Comparison of ENCODE assay signal across 15 cellular contexts in the genomic region with DNA sequence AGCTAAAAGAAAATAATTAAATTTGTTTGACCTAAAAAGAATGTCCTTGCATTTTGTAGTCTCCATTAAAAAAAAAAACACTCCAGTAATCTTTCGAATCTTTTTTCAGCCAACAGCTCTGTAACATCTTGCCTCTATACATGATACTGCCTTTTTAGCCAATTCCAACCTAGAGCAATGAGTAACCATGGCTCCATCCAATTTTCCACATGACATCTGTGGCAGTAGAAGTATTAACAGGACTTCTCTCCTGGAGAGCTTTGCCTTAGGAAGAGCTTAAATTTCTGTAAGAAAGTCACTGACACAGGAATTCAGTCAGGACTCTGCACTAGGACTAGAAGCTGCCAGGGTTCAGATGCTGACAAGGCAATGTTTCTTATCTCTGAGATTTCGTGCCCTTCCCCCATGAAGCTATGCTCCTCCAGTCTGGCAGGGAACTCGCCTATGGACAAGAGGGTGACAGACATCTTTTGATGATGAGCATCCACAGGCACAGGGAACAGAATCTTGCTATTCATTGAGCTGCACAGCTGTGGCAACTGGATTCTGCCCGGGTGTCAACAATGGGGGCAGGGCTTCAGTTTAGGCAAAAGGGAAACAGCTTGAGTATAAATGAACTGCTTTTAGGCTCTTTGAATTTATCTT.
A peak's percentile ranks its signal among the peaks of the same experiment; 100 is the strongest.
DNase-seq lines count a peak whose midpoint lies in the region; TF ChIP-seq lines count a peak whose summit lies in the region.
"Had no signal": no experiment of that assay in that cellular context is flagged by ENCODE, and none has a peak within 500 bp of the region (broad histone marks: within the 10 kb centered on the region; RNA-seq: fewer than 3 reads in every experiment).

No MANE protein-coding gene starts in this region.

- no peak for TF ChIP-seq EP300 in sigmoid colon (IDR thresholded peaks at IDR 0.05)

- H3K27me3 ChIP-seq in H7 (ENCODE audit: control insufficient read depth, insufficient read depth, low read length) (no peaks in the 10 kb centered on the region), sigmoid colon (no peaks in the 10 kb centered on the region)
- H3K27me3 ChIP-seq: tibial artery had no signal

- no peak overlapping the region for H3K27ac ChIP-seq in sigmoid colon
- H3K27ac ChIP-seq: tibial artery, VCaP had no signal

- intact Hi-C loops in posterior cingulate gyrus (cut with DNase I): loop anchor here (1.0 to 5.0 kb wide), 2 partner anchors 69 to 81 kb away; no protein-coding TSS in a partner anchor
- intact Hi-C loops in sigmoid colon (cut with DNase I): no loop called here

- H3K4me1 ChIP-seq in sigmoid colon: peaks cover 0 to 8% (median 0%) of the 10 kb centered on the region in 4 donors
- H3K4me1 ChIP-seq: tibial artery had no signal

- H3K9me3 ChIP-seq in sigmoid colon: no peaks in the 10 kb centered on the region
- H3K9me3 ChIP-seq: tibial artery had no signal

- H3K36me3 ChIP-seq in H7 (replicated peaks; ENCODE audit: control insufficient read depth, insufficient read depth, low read length): no peaks in the 10 kb centered on the region
- H3K36me3 ChIP-seq in sigmoid colon: no peaks in the 10 kb centered on the region
- H3K36me3 ChIP-seq: tibial artery had no signal

- DNase-seq in H7 (peak; percentile 13), astrocyte of the spinal cord (ENCODE audit: low read depth, low spot score) (peak; percentile 33), iPS-NIHi7 (ENCODE audit: extremely low spot score) (peak; percentile 38), posterior cingulate gyrus (peak; percentile 52 to 96 (median 80)), NCI-H146 (lab: John Stamatoyannopoulos, UW) (no peak), HuH-7 (ENCODE audit: low spot score) (no peak), sigmoid colon (no peak), foreskin melanocyte (no peak)
- DNase-seq: amniotic stem cell, COR-L47, GOT3, MV-4-11, Right ventricle myocardium superior, tibial artery had no signal

- H3K4me3 ChIP-seq in H7 (ENCODE audit: insufficient read depth, low read depth, low read length) (no peak overlapping the region), astrocyte of the spinal cord (ENCODE audit: low read depth, low read length) (no peak overlapping the region), sigmoid colon (no peak overlapping the region)
- H3K4me3 ChIP-seq: tibial artery had no signal

- no peak for TF ChIP-seq POLR2A in sigmoid colon (IDR thresholded peaks at IDR 0.05)

- 58 to 61% methylated on average over 4 of the region's 4 CpGs for WGBS in sigmoid colon, 2 donors

- in situ Hi-C loops in astrocyte of the spinal cord (cut with HindIII; ENCODE audit: low sequenced_read_pairs): no loop called here

- TF ChIP-seq CTCF in astrocyte of the spinal cord (IDR thresholded peaks at IDR 0.05; ENCODE audit: low read depth, low read length): no peak
- no peak for TF ChIP-seq CTCF in sigmoid colon (IDR thresholded peaks at IDR 0.05)

Comparison
In these comparisons a context has a peak if more than half of its experiments do, and no peak if none do; other contexts are left out.
1. DNase-seq: peak in H7 (single experiment), astrocyte of the spinal cord (single experiment), iPS-NIHi7 (single experiment) and posterior cingulate gyrus (10 of 10); none in NCI-H146 (single experiment), HuH-7 (single experiment), sigmoid colon (single experiment) and foreskin melanocyte (single experiment).